9 cellular contexts compared by ENCODE assay signal in the genomic region with DNA sequence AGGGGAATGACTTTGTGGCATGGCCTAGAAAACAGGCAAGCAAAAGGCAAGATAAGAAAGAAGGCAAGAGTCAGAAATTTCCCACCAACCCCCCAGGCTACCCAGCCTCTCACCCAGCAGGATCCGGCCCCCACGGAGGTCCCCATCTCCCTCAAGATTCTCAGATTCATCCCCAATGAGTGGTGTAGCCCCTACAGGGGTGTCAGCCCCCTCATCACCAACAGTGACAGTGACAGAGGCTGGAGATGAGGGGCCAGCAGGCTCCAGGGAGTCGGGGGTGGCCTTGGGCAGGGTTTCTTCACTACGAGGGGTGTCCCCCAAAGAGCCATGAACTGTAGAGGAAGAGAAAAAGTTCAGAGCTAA. TPM values are rescaled to one million over a fixed set of nuclear protein-coding genes. Genes with fewer than 3 reads are reported as not detected.
DNase-seq lines count a peak whose midpoint lies in the region; ATAC-seq and TF ChIP-seq lines count a peak whose summit lies in the region.
"Had no signal": no experiment of that assay in that cellular context is flagged by ENCODE, and none has a peak within 500 bp of the region (broad histone marks: within the 10 kb centered on the region; RNA-seq: fewer than 3 reads in every experiment).

No MANE protein-coding gene starts in this region.

- H3K4me2 ChIP-seq in SU-DHL-6 (ENCODE audit: low read depth, low read length, poor library complexity, severe bottlenecking) = peak overlapping the region; percentile 62

- H3K36me3 ChIP-seq in SU-DHL-6 (ENCODE audit: low read length) (peaks cover 26% of the 10 kb centered on the region), aorta (ENCODE audit: control insufficient read depth in 1 of 2, insufficient read depth in 2 of 2, low read length in 1 of 2) (peaks cover 0 to 3% of the 10 kb centered on the region in 2 donors)

- H3K9me2 ChIP-seq in SU-DHL-6 (replicated peaks; ENCODE audit: insufficient read depth, low read length) = no peaks in the 10 kb centered on the region

- WGBS in aorta, 2 donors = 31 to 41% methylated on average over 4 of the region's 4 CpGs

- H3K9ac ChIP-seq in SU-DHL-6 (ENCODE audit: low read length) = peak overlapping the region; percentile 77

- no peak for TF ChIP-seq CTCF in SU-DHL-6 (IDR thresholded peaks at IDR 0.05; ENCODE audit: insufficient read depth, low read length, poor library complexity, severe bottlenecking)
- TF ChIP-seq CTCF in fibroblast of pulmonary artery (IDR thresholded peaks at IDR 0.05; ENCODE audit: low read length, missing control alignments) = no peak
- no peak for TF ChIP-seq CTCF in retinal pigment epithelial cell (conservative IDR thresholded peaks at IDR 0.05; ENCODE audit: low read depth, low read length)

- no peaks in the 10 kb centered on the region for H3K9me3 ChIP-seq in SU-DHL-6 (ENCODE audit: insufficient read depth, low read length)
- no peaks in the 10 kb centered on the region for H3K9me3 ChIP-seq in aorta (ENCODE audit: control insufficient read depth, low read length)

- no peaks in the 10 kb centered on the region for H3K4me1 ChIP-seq in aorta (ENCODE audit: control insufficient read depth in 1 of 2, insufficient read depth in 2 of 2, low read length in 2 of 2)

- peaks cover 52% of the 10 kb centered on the region for H3F3A ChIP-seq in SU-DHL-6 (ENCODE audit: insufficient read depth)

- H3K4me3 ChIP-seq in GM08714 (ENCODE audit: low read length) (peak overlapping the region; percentile 95), SU-DHL-6 (ENCODE audit: insufficient read depth, low read length, poor library complexity, severe bottlenecking) (peak overlapping the region; percentile 72), fibroblast of pulmonary artery (replicated peaks; ENCODE audit: low read depth, low read length) (peak overlapping the region; percentile 98), retinal pigment epithelial cell (ENCODE audit: low read length) (peak overlapping the region; percentile 78), aorta (ENCODE audit: low read length in 2 of 2) (no peak overlapping the region)

- H3K79me2 ChIP-seq in SU-DHL-6 (ENCODE audit: insufficient read depth, low read length) = peaks cover 4% of the 10 kb centered on the region; the same call in 1 of the 2 replicates

- intact Hi-C loops in aorta (cut with DNase I) = loop anchor here in 1 of 2 donors (5.0 kb wide), 1 partner anchor 214 kb away; the partner anchor contains the start of gene LY6G5C

- H2AFZ ChIP-seq in SU-DHL-6 (ENCODE audit: low read depth, low read length, severe bottlenecking) = peak overlapping the region; percentile 89

- H4K20me1 ChIP-seq in SU-DHL-6 (ENCODE audit: low read depth, low read length) = no peaks in the 10 kb centered on the region

- DNase-seq in fibroblast of pulmonary artery (ENCODE audit: low read depth) (no peak), retinal pigment epithelial cell (ENCODE audit: low read depth) (no peak), epidermal melanocyte (ENCODE audit: insufficient read length, low spot score) (no peak), NCI-H146 (lab: John Stamatoyannopoulos, UW) (no peak), cerebellum (ENCODE audit: low spot score) (no peak), aorta (no peak)

- no peak for ATAC-seq in aorta (ENCODE audit: low FRiP score)
- ATAC-seq: left lobe of liver had no signal

- peak overlapping the region; percentile 84 for H3K27ac ChIP-seq in SU-DHL-6 (ENCODE audit: low read depth, low read length)
- H3K27ac ChIP-seq in aorta (ENCODE audit: low read depth in 1 of 2, low read length in 2 of 2) = no peak overlapping the region

- H3K27me3 ChIP-seq in SU-DHL-6 (ENCODE audit: low read length) (no peaks in the 10 kb centered on the region), aorta (ENCODE audit: control insufficient read depth in 1 of 2, insufficient read depth in 2 of 2, low read length in 1 of 2) (no peaks in the 10 kb centered on the region)

RNA-seq across cellular contexts. Expression of gene EHMT2, which starts 1.0 kb away (rescaled TPM):
- total RNA-seq in cerebellum (65.1 TPM), aorta (10 to 100 TPM; 23.6 to 40.4 TPM)
- 10 to 100 TPM; 16.7 to 56.8 TPM for polyA plus RNA-seq in aorta

RNA-seq across cellular contexts. Expression of gene ZBTB12, which starts 5.4 kb away (rescaled TPM):
- total RNA-seq in cerebellum = 22.2 TPM
- total RNA-seq in aorta = 1 to 10 TPM; 1.8 to 4.9 TPM
- polyA plus RNA-seq in aorta = 1 to 10 TPM; 1.2 to 3.4 TPM

RNA-seq across cellular contexts. Expression of gene SLC44A4, which starts 17.7 kb away (rescaled TPM):
- total RNA-seq in cerebellum (not detected), aorta (1 to 10 TPM in 1 of 2 donors, under 1 TPM in 1; 0.60 to 1.5 TPM)
- 10 to 100 TPM in 1 of 2 donors, under 1 TPM in 1; 0.31 to 12.0 TPM for polyA plus RNA-seq in aorta

RNA-seq across cellular contexts. Expression of gene C2, which starts 31.0 kb away (rescaled TPM):
- total RNA-seq in cerebellum = 4.1 TPM
- 10 to 100 TPM; 20.8 to 46.6 TPM for total RNA-seq in aorta
- 10 to 100 TPM in 1 of 2 donors, 1 to 10 TPM in 1; 5.6 to 16.7 TPM for polyA plus RNA-seq in aorta

RNA-seq across cellular contexts. Expression of gene NEU1, which starts 33.9 kb away (rescaled TPM):
- total RNA-seq in cerebellum (11.7 TPM), aorta (10 to 100 TPM; 23.9 to 24.6 TPM)
- 10 to 100 TPM; 20.3 to 23.7 TPM for polyA plus RNA-seq in aorta

Comparison
In these comparisons a context has a peak if more than half of its experiments do, and no peak if none do; other contexts are left out.
1. H3K4me3 ChIP-seq: peak in GM08714 (single experiment), SU-DHL-6 (single experiment), fibroblast of pulmonary artery (single experiment) and retinal pigment epithelial cell (single experiment); none in aorta (0 of 2).